21 cellular contexts compared by ENCODE assay signal in the genomic region with DNA sequence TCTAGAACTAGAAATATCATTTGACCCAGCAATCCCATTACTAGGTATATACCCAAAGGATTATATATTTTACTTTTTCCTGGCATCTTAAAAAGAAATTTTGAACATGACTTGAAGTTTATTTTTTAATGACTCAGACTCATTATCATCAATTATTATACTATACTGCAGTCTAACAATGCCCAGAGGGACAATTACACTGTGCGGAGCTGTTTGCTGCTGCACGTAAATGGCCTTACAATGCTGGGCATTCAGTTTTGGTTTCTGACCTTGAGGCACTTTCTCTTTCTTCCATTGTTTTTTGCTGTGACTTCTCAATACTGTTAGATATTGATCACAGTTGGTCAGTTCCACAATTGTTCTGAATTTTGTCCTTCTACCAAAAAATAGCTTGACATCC.
DNase-seq lines count a peak whose midpoint lies in the region; ATAC-seq, FAIRE-seq and TF ChIP-seq lines count a peak whose summit lies in the region.
"Had no signal": no experiment of that assay in that cellular context is flagged by ENCODE, and none has a peak within 500 bp of the region (broad histone marks: within the 10 kb centered on the region; RNA-seq: fewer than 3 reads in every experiment).

No MANE protein-coding gene starts in this region.

- no peak overlapping the region for H2BK15ac ChIP-seq in neuronal stem cell (ENCODE audit: low read length)

- H3K9me3 ChIP-seq in neuronal stem cell (replicated peaks in 1 of 2; ENCODE audit: control insufficient read depth in 2 of 2, insufficient read depth in 1 of 2, low read depth in 1 of 2, low read length in 2 of 2), result no peaks in the 10 kb centered on the region
- H3K9me3 ChIP-seq: A549, Caco-2 had no signal

- H2BK12ac ChIP-seq in neuronal stem cell (ENCODE audit: low read length), result no peak overlapping the region

- no peak overlapping the region for H3K4me3 ChIP-seq in neuronal stem cell (ENCODE audit: low read length in 2 of 2)
- H3K4me3 ChIP-seq: A549; BLaER1 treated with 17β-estradiol and CSF1 and Interleukin-3, amounts not matched to agents 10 nM and 100 nM had no signal

- no peaks in the 10 kb centered on the region for H3K27me3 ChIP-seq in neuronal stem cell (ENCODE audit: control insufficient read depth in 3 of 3, insufficient read depth in 3 of 3, low read depth in 1 of 3, low read length in 3 of 3)
- H3K27me3 ChIP-seq: BLaER1 treated with 17β-estradiol and CSF1 and Interleukin-3, amounts not matched to agents 10 nM and 100 nM had no signal

- H3K9me3 Mint-ChIP-seq in activated T-cell treated with anti-CD3 and anti-CD28 coated beads, Interleukin-2, amount 50 U/mL, for 4 hours, result no peaks in the 10 kb centered on the region
- H3K9me3 Mint-ChIP-seq: CD4-positive, alpha-beta T cell had no signal

- no peak overlapping the region for H3K9ac ChIP-seq in neuronal stem cell (ENCODE audit: low read depth, low read length, poor library complexity)
- H3K9ac ChIP-seq: BLaER1 treated with 17β-estradiol and CSF1 and Interleukin-3, amounts not matched to agents 10 nM and 100 nM had no signal

- H3K79me1 ChIP-seq in neuronal stem cell (ENCODE audit: low read depth, low read length), result no peaks in the 10 kb centered on the region

- H4K91ac ChIP-seq in neuronal stem cell (ENCODE audit: low read depth, low read length, poor library complexity), result no peak overlapping the region

- no peak overlapping the region for H3K4ac ChIP-seq in neuronal stem cell (ENCODE audit: low read length)

- no peaks in the 10 kb centered on the region for H3K27me3 Mint-ChIP-seq in activated T-cell treated with anti-CD3 and anti-CD28 coated beads, Interleukin-2, amount 50 U/mL, for 4 hours (ENCODE audit: low read depth)
- H3K27me3 Mint-ChIP-seq: B cell; CD4-positive, alpha-beta T cell had no signal

- TF ChIP-seq POLR2A in GM12891 (IDR thresholded peaks at IDR 0.05; ENCODE audit: low read depth, low read length), result no peak

- no peak for ATAC-seq in activated T-cell treated with anti-CD3 and anti-CD28 coated beads, Interleukin-2, amount 50 U/mL, for 4 hours
- ATAC-seq: A549; CD8-positive, alpha-beta T cell had no signal

- FAIRE-seq in GM12891 (lab: Jason Lieb, UNC), result peak; percentile 45
- FAIRE-seq: A549, D721Med, G401.6, GM18507 had no signal

- no peak overlapping the region for H3K18ac ChIP-seq in neuronal stem cell (ENCODE audit: low read length)

- no peak overlapping the region for H3K23ac ChIP-seq in neuronal stem cell (ENCODE audit: low read depth, low read length, poor library complexity)

- DNase-seq in GM12891 (ENCODE audit: insufficient read length, low spot score) (no peak), NCI-H69 (lab: John Stamatoyannopoulos, UW) (peak; percentile 19), neuronal stem cell (ENCODE audit: low spot score) (no peak), cerebellar nuclear complex (lab: John Stamatoyannopoulos, UW) (no peak), SIG-M5 (lab: John Stamatoyannopoulos, UW) (no peak)
- no peak for DNase-seq in activated T-cell treated with anti-CD3 and anti-CD28 coated beads, Interleukin-2, amount 50 U/mL, for 4 hours
- DNase-seq: AML-193; Caco-2; Calu3; CD4-positive, alpha-beta T cell; CD8-positive, alpha-beta T cell; DMS79 treated with DMSO at 0.1 percent for 48 hours; GF-D8 had no signal

- H2AK5ac ChIP-seq in neuronal stem cell (ENCODE audit: low read depth, low read length), result no peak overlapping the region

- H3K4me1 Mint-ChIP-seq in activated T-cell treated with anti-CD3 and anti-CD28 coated beads, Interleukin-2, amount 50 U/mL, for 4 hours (ENCODE audit: low read depth), result no peaks in the 10 kb centered on the region
- H3K4me1 Mint-ChIP-seq: B cell had no signal

- H3K36me3 Mint-ChIP-seq in activated T-cell treated with anti-CD3 and anti-CD28 coated beads, Interleukin-2, amount 50 U/mL, for 4 hours (ENCODE audit: insufficient read depth), result peaks cover 19% of the 10 kb centered on the region

- H3K14ac ChIP-seq in neuronal stem cell (ENCODE audit: low read length), result no peak overlapping the region

- H4K8ac ChIP-seq in neuronal stem cell (ENCODE audit: low read depth, low read length), result no peak overlapping the region

- H2BK5ac ChIP-seq in neuronal stem cell (ENCODE audit: low read length), result no peak overlapping the region

- H3K36me3 ChIP-seq in neuronal stem cell (replicated peaks in 1 of 2; ENCODE audit: control insufficient read depth in 2 of 2, insufficient read depth in 2 of 2, low read length in 2 of 2), result no peaks in the 10 kb centered on the region

- H2BK120ac ChIP-seq in neuronal stem cell (ENCODE audit: low read depth, low read length), result no peak overlapping the region

- no peak overlapping the region for H2AFZ ChIP-seq in neuronal stem cell (ENCODE audit: low read length)

- H3K4me2 ChIP-seq in neuronal stem cell (ENCODE audit: insufficient read depth, low read length, poor library complexity, severe bottlenecking), result peak overlapping the region; percentile 19
- H3K4me2 ChIP-seq: A549; BLaER1 treated with 17β-estradiol and CSF1 and Interleukin-3, amounts not matched to agents 10 nM and 100 nM had no signal

- WGBS in neuronal stem cell (ENCODE audit: extremely low coverage in 2 of 2, insufficient read length in 2 of 2, insufficient replicate concordance in 1 of 2), 2 donors, result no CpG with 5 or more reads among the region's 2 CpGs

- H3K27ac ChIP-seq in neuronal stem cell (replicated peaks; ENCODE audit: low read length), result no peak overlapping the region
- H3K27ac ChIP-seq: 22Rv1; A549; BLaER1 treated with 17β-estradiol and CSF1 and Interleukin-3, amounts not matched to agents 10 nM and 100 nM; C4-2B had no signal

- H3K4me3 Mint-ChIP-seq in activated T-cell treated with anti-CD3 and anti-CD28 coated beads, Interleukin-2, amount 50 U/mL, for 4 hours, result no peak overlapping the region
- H3K4me3 Mint-ChIP-seq: B cell; CD4-positive, alpha-beta T cell; CD8-positive, alpha-beta T cell had no signal

- no peaks in the 10 kb centered on the region for H3K4me1 ChIP-seq in neuronal stem cell (ENCODE audit: control insufficient read depth in 2 of 2, insufficient read depth in 1 of 2, low read depth in 1 of 2, low read length in 2 of 2)
- H3K4me1 ChIP-seq: A549; BLaER1 treated with 17β-estradiol and CSF1 and Interleukin-3, amounts not matched to agents 10 nM and 100 nM; Caco-2 had no signal

TF ChIP-seq in GM12891, 5 proteins besides CTCF, POLR2A, EP300 and RAD21:
- TF ChIP-seq PAX5 (IDR thresholded peaks at IDR 0.05; ENCODE audit: insufficient read depth, low read length, severe bottlenecking) (no peak), POLR2AphosphoS5 (IDR thresholded peaks at IDR 0.05; ENCODE audit: low read depth, low read length) (no peak), POU2F2 (IDR thresholded peaks at IDR 0.05; ENCODE audit: low read depth, low read length) (no peak), SPI1 (IDR thresholded peaks at IDR 0.05; ENCODE audit: low read depth, low read length) (no peak), TAF1 (IDR thresholded peaks at IDR 0.05; ENCODE audit: low read depth, low read length) (no peak)
